In genomic region chr5:178223828-178224335, GRCh38 we compare ENCODE assay signal across 18 cellular contexts. TPM values are rescaled to one million over a fixed set of nuclear protein-coding genes. Genes with fewer than 3 reads are reported as not detected.
DNase-seq lines count a peak whose midpoint lies in the region; ATAC-seq, FAIRE-seq and TF ChIP-seq lines count a peak whose summit lies in the region.
"Had no signal": no experiment of that assay in that cellular context is flagged by ENCODE, and none has a peak within 500 bp of the region (broad histone marks: within the 10 kb centered on the region; RNA-seq: fewer than 3 reads in every experiment).

No MANE protein-coding gene starts in this region.

- no peak for TF ChIP-seq RAD21 in GM12878 (IDR thresholded peaks at IDR 0.05; ENCODE audit: insufficient read depth, low read depth, low read length)

- no peaks in the 10 kb centered on the region for H3K9me3 Mint-ChIP-seq in activated naive CD4-positive, alpha-beta T cell treated with anti-CD3 and anti-CD28 coated beads, Interleukin-2, amount 50 U/mL, for 72 hours
- H3K9me3 Mint-ChIP-seq in activated T-cell treated with anti-CD3 and anti-CD28 coated beads, Interleukin-2, amount 50 U/mL, for 4 hours = no peaks in the 10 kb centered on the region
- H3K9me3 Mint-ChIP-seq: IgD-negative memory B cell; T-helper 1 cell treated with Interleukin-12 subunit alpha and Interleukin-12 subunit beta and Interleukin-4 antibody, amounts not matched to agents 30 μg/mL and 1 μg/mL, for 36 hours had no signal

- CTCF ChIA-PET in GM12878 (lab: Yijun Ruan, JAX) = no interaction called here

- H3K27me3 ChIP-seq in GM12878 (replicated peaks in 1 of 2; ENCODE audit: control insufficient read depth in 2 of 2, insufficient read depth in 2 of 2, low read length in 1 of 2) (no peaks in the 10 kb centered on the region), lower lobe of right lung (ENCODE audit: low read depth) (no peaks in the 10 kb centered on the region), thyroid gland (no peaks in the 10 kb centered on the region)
- H3K27me3 ChIP-seq: tibial nerve had no signal

- intact Hi-C loops in GM12878 (cut with micrococcal nuclease; ENCODE audit: unreplicated experiment) = no loop called here
- intact Hi-C loops in lower lobe of right lung (cut with DNase I) = no loop called here
- intact Hi-C loops in thyroid gland (cut with DNase I) = no loop called here

- TF ChIP-seq POLR2A in GM12878 (IDR thresholded peaks at IDR 0.05; ENCODE audit: low read depth, low read length) = peak; percentile 48; the same call in 1 of the 2 replicates
- no peak for TF ChIP-seq POLR2A in thyroid gland (IDR thresholded peaks at IDR 0.05)

- no peak for TF ChIP-seq EP300 in GM12878 (IDR thresholded peaks at IDR 0.05; ENCODE audit: borderline replicate concordance in 1 of 2, control insufficient read depth in 1 of 2, low read depth in 2 of 2, low read length in 2 of 2)

- FAIRE-seq in GM12878 (lab: Jason Lieb, UNC) = no peak

- no peak for DNase-seq in activated naive CD4-positive, alpha-beta T cell treated with anti-CD3 and anti-CD28 coated beads, Interleukin-2, amount 50 U/mL, for 72 hours (ENCODE audit: low spot score in 2 of 2)
- no peak for DNase-seq in activated naive CD4-positive, alpha-beta T cell treated with anti-CD3 and anti-CD28 coated beads, Interleukin-2, amount 50 U/mL, for 16 hours
- DNase-seq in GM12878 (ENCODE audit: low read depth, low spot score) (no peak), lower lobe of right lung (peak; percentile 61), thyroid gland (peak; percentile 82 to 86), HPDE6-E6E7 (ENCODE audit: extremely low spot score) (no peak), T1000 (lab: John Stamatoyannopoulos, UW) (no peak)
- no peak for DNase-seq in activated T-cell treated with anti-CD3 and anti-CD28 coated beads, Interleukin-2, amount 50 U/mL, for 4 hours
- DNase-seq: ACHN, erythroblast, NCI-H1436, NCI-H524, occipital lobe had no signal

- no peak for TF ChIP-seq CTCF in GM12878 (IDR thresholded peaks at IDR 0.05 in 2 of 3, conservative IDR thresholded peaks at IDR 0.05 in 1 of 3; ENCODE audit: control insufficient read depth in 2 of 3, extremely low read depth in 1 of 3, insufficient read depth in 1 of 3, low read depth in 3 of 3, low read length in 3 of 3)
- no peak for TF ChIP-seq CTCF in lower lobe of right lung (IDR thresholded peaks at IDR 0.05)
- peak in 1 of 6 experiments; percentile 21 for TF ChIP-seq CTCF in thyroid gland (IDR thresholded peaks at IDR 0.05)

- H3K4me3 Mint-ChIP-seq in activated T-cell treated with anti-CD3 and anti-CD28 coated beads, Interleukin-2, amount 50 U/mL, for 4 hours = no peak overlapping the region
- H3K4me3 Mint-ChIP-seq: activated naive CD8-positive, alpha-beta T cell; IgD-negative memory B cell; T-helper 1 cell treated with Interleukin-12 subunit alpha and Interleukin-12 subunit beta and Interleukin-4 antibody, amounts not matched to agents 30 μg/mL and 1 μg/mL, for 36 hours had no signal

- H3K9ac ChIP-seq in GM12878 (ENCODE audit: control insufficient read depth, insufficient read depth, low read length) = no peak overlapping the region

- H3K4me3 ChIP-seq in GM12878 = no peak overlapping the region
- no peak overlapping the region for H3K4me3 ChIP-seq in lower lobe of right lung
- no peak overlapping the region for H3K4me3 ChIP-seq in thyroid gland (replicated peaks in 1 of 3)
- H3K4me3 ChIP-seq: tibial nerve had no signal

- H4K20me1 ChIP-seq in GM12878 (ENCODE audit: control insufficient read depth, insufficient read depth) = no peaks in the 10 kb centered on the region

- no peaks in the 10 kb centered on the region; the same call in none of the 2 replicates for H3K79me2 ChIP-seq in GM12878 (ENCODE audit: control insufficient read depth, insufficient read depth, low read length)

- H3K27ac Mint-ChIP-seq in activated naive CD4-positive, alpha-beta T cell treated with anti-CD3 and anti-CD28 coated beads, Interleukin-2, amount 50 U/mL, for 72 hours = peak overlapping the region; percentile 53 to 70
- H3K27ac Mint-ChIP-seq: IgD-negative memory B cell had no signal

- peaks cover 32% of the 10 kb centered on the region for H3K4me1 Mint-ChIP-seq in activated T-cell treated with anti-CD3 and anti-CD28 coated beads, Interleukin-2, amount 50 U/mL, for 4 hours (ENCODE audit: low read depth)

- H3K4me2 ChIP-seq in GM12878 (ENCODE audit: control insufficient read depth, insufficient read depth) = no peak overlapping the region

- no peaks in the 10 kb centered on the region for H3K27me3 Mint-ChIP-seq in activated T-cell treated with anti-CD3 and anti-CD28 coated beads, Interleukin-2, amount 50 U/mL, for 4 hours (ENCODE audit: low read depth)
- H3K27me3 Mint-ChIP-seq: activated naive CD8-positive, alpha-beta T cell; IgD-negative memory B cell had no signal

- H3K9me3 ChIP-seq in GM12878 (replicated peaks; ENCODE audit: control insufficient read depth, insufficient read depth, low read length) (no peaks in the 10 kb centered on the region), lower lobe of right lung (no peaks in the 10 kb centered on the region), thyroid gland (no peaks in the 10 kb centered on the region)

- H3K36me3 Mint-ChIP-seq in activated naive CD4-positive, alpha-beta T cell treated with anti-CD3 and anti-CD28 coated beads, Interleukin-2, amount 50 U/mL, for 72 hours = peaks cover 20 to 46% of the 10 kb centered on the region in 2 donors
- H3K36me3 Mint-ChIP-seq in activated T-cell treated with anti-CD3 and anti-CD28 coated beads, Interleukin-2, amount 50 U/mL, for 4 hours (ENCODE audit: insufficient read depth) = peaks cover 59% of the 10 kb centered on the region

- H3K36me3 ChIP-seq in GM12878 (ENCODE audit: control insufficient read depth in 2 of 2, insufficient read depth in 2 of 2, low read length in 1 of 2) = peaks cover 2 to 16% of the 10 kb centered on the region in 2 experiments; a peak in 3 of 4 replicates
- peaks cover 77% of the 10 kb centered on the region for H3K36me3 ChIP-seq in lower lobe of right lung
- H3K36me3 ChIP-seq in thyroid gland = peaks cover 7 to 14% of the 10 kb centered on the region in 2 donors

- RAD21 ChIA-PET in GM12878 (lab: Charles Lee; ENCODE audit: unreplicated experiment) = no interaction called here

- SMC1A ChIA-PET in GM12878 (lab: Charles Lee; ENCODE audit: uncharacterized antibody, unreplicated experiment) = no interaction called here

- no peak overlapping the region for H2AFZ ChIP-seq in GM12878 (ENCODE audit: control insufficient read depth, low read depth, low read length)

- H3K27ac ChIP-seq in GM12878 (ENCODE audit: control insufficient read depth, insufficient read depth) (no peak overlapping the region), lower lobe of right lung (no peak overlapping the region), thyroid gland (peak overlapping the region in 2 of 3 donors; percentile 17 to 24)
- H3K27ac ChIP-seq: tibial nerve had no signal

- peak in 1 of 2 donors; percentile 1 for ATAC-seq in activated naive CD4-positive, alpha-beta T cell treated with anti-CD3 and anti-CD28 coated beads, Interleukin-2, amount 50 U/mL, for 72 hours
- ATAC-seq in GM12878 (no peak), lower lobe of right lung (peak; percentile 77 to 85)
- no peak for ATAC-seq in activated T-cell treated with anti-CD3 and anti-CD28 coated beads, Interleukin-2, amount 50 U/mL, for 4 hours

- 97% methylated on average over 13 of the region's 13 CpGs for WGBS in GM12878 (ENCODE audit: insufficient coverage, insufficient replicate concordance, low lambda C conversion rate, missing lambda C conversion rate)
- 25 to 41% methylated on average over 10 to 13 of the region's 13 CpGs for WGBS in thyroid gland, 2 donors

- no peaks in the 10 kb centered on the region for H3K4me1 ChIP-seq in GM12878 (ENCODE audit: control insufficient read depth, insufficient read depth, low read length)
- no peaks in the 10 kb centered on the region for H3K4me1 ChIP-seq in lower lobe of right lung
- peaks cover 6 to 14% of the 10 kb centered on the region in 2 donors for H3K4me1 ChIP-seq in thyroid gland

- in situ Hi-C loops in GM12878 (cut with MboI) = no loop called here

- POLR2A ChIA-PET in GM12878 (lab: Charles Lee) = no interaction called here

- BruUV-seq in GM12878 (replicated peaks; lab: Mats Ljungman, UMichigan) = no TSS peak

RNA-seq across cellular contexts. Expression of gene PHYKPL, which starts 8.7 kb away (rescaled TPM):
- 10 to 100 TPM; 51.1 to 97.6 TPM for total RNA-seq in activated naive CD4-positive, alpha-beta T cell treated with anti-CD3 and anti-CD28 coated beads, Interleukin-2, amount 50 U/mL, for 72 hours
- total RNA-seq in GM12878 (2013; cell fraction: nucleolus; rRNA removed) = 144 and 151 TPM in 2 replicates
- total RNA-seq in GM12878 (2014; rRNA removed) (25.2 and 26.6 TPM in 2 replicates), GM12878 (2014; rRNA removed; fragmentation: Illumina TruSeq; extraction: Trizol) (23.3 and 23.5 TPM in 2 replicates), GM12878 (2021) (36.1 and 45.1 TPM in 2 replicates), lower lobe of right lung (101 TPM), thyroid gland (10 to 100 TPM; 61.7 to 90.9 (median 76.0) TPM)
- 16.0 TPM for polyA plus RNA-seq in GM12878 (2011; ENCODE audit: low read depth)
- polyA plus RNA-seq in GM12878 (2011; rRNA removed) (39.9 and 53.9 TPM in 2 replicates), GM12878 (2014; fragmentation: Illumina TruSeq; extraction: Trizol) (17.3 and 22.9 TPM in 2 replicates), GM12878 (2014; fragmentation: Nextera tagmentation; extraction: Ambion mirVana) (1 to 10 TPM; 4.5 to 7.9 TPM), GM12878 (2014; rRNA removed) (40.6 and 42.3 TPM in 2 replicates), GM12878 (2016; fragmentation: Nextera tagmentation; extraction: Ambion mirVana) (10 to 100 TPM; 26.0 to 29.0 TPM)
- 37.9 and 49.1 TPM in 2 replicates for polyA plus RNA-seq in GM12878 (2011; cell fraction: cytosol; rRNA removed)
- polyA plus RNA-seq in GM12878 (2011; cell fraction: nucleus; rRNA removed) = 213 and 242 TPM in 2 replicates
- polyA plus RNA-seq in GM12878 (2012) = 34.1 and 38.8 TPM in 2 replicates
- 63.2 and 88.8 TPM in 2 replicates for polyA minus RNA-seq in GM12878 (2011; rRNA and poly(A)+ RNA removed)
- 9.1 and 13.4 TPM in 2 replicates for polyA minus RNA-seq in GM12878 (2011; cell fraction: cytosol; rRNA and poly(A)+ RNA removed)
- 79.1 and 138 TPM in 2 replicates for polyA minus RNA-seq in GM12878 (2011; cell fraction: nucleus; rRNA and poly(A)+ RNA removed)
- 10 to 100 TPM; 46.7 to 53.2 (median 49.7) TPM for total RNA-seq in activated T-cell treated with anti-CD3 and anti-CD28 coated beads, Interleukin-2, amount 50 U/mL, for 4 hours

RNA-seq across cellular contexts. Expression of gene HNRNPAB, which starts 19.5 kb away (rescaled TPM):
- total RNA-seq in activated naive CD4-positive, alpha-beta T cell treated with anti-CD3 and anti-CD28 coated beads, Interleukin-2, amount 50 U/mL, for 72 hours = 100 to 1,000 TPM; 232 to 253 TPM
- 21.9 and 24.9 TPM in 2 replicates for total RNA-seq in GM12878 (2013; cell fraction: nucleolus; rRNA removed)
- total RNA-seq in GM12878 (2014; rRNA removed) (120 and 134 TPM in 2 replicates), GM12878 (2014; rRNA removed; fragmentation: Illumina TruSeq; extraction: Trizol) (167 and 175 TPM in 2 replicates), GM12878 (2021) (311 and 330 TPM in 2 replicates), lower lobe of right lung (102 TPM), thyroid gland (100 to 1,000 TPM in 2 of 4 donors, 10 to 100 TPM in 2; 65.0 to 111 (median 90.4) TPM)
- polyA plus RNA-seq in GM12878 (2011; ENCODE audit: low read depth) = 118 TPM
- polyA plus RNA-seq in GM12878 (2011; rRNA removed) (193 and 198 TPM in 2 replicates), GM12878 (2014; fragmentation: Illumina TruSeq; extraction: Trizol) (262 and 268 TPM in 2 replicates), GM12878 (2014; fragmentation: Nextera tagmentation; extraction: Ambion mirVana) (10 to 100 TPM; 42.3 to 77.6 TPM), GM12878 (2014; rRNA removed) (299 and 332 TPM in 2 replicates), GM12878 (2016; fragmentation: Nextera tagmentation; extraction: Ambion mirVana) (100 to 1,000 TPM; 269 to 302 TPM)
- 148 and 169 TPM in 2 replicates for polyA plus RNA-seq in GM12878 (2011; cell fraction: cytosol; rRNA removed)
- polyA plus RNA-seq in GM12878 (2011; cell fraction: nucleus; rRNA removed) = 78.5 and 127 TPM in 2 replicates
- 119 and 164 TPM in 2 replicates for polyA plus RNA-seq in GM12878 (2012)
- polyA minus RNA-seq in GM12878 (2011; rRNA and poly(A)+ RNA removed) = 56.9 and 60.6 TPM in 2 replicates
- polyA minus RNA-seq in GM12878 (2011; cell fraction: cytosol; rRNA and poly(A)+ RNA removed) = 39.2 and 49.7 TPM in 2 replicates
- polyA minus RNA-seq in GM12878 (2011; cell fraction: nucleus; rRNA and poly(A)+ RNA removed) = 21.6 and 37.5 TPM in 2 replicates
- 100 to 1,000 TPM; 646 to 699 (median 679) TPM for total RNA-seq in activated T-cell treated with anti-CD3 and anti-CD28 coated beads, Interleukin-2, amount 50 U/mL, for 4 hours

RNA-seq across cellular contexts. Expression of gene GMCL2, which starts 36.7 kb away (rescaled TPM):
- total RNA-seq in activated naive CD4-positive, alpha-beta T cell treated with anti-CD3 and anti-CD28 coated beads, Interleukin-2, amount 50 U/mL, for 72 hours = not detected
- total RNA-seq in GM12878 (2013; cell fraction: nucleolus; rRNA removed) = not detected in 2 replicates
- not detected in 2 replicates for total RNA-seq in GM12878 (2014; rRNA removed)
- not detected in 2 replicates for total RNA-seq in GM12878 (2014; rRNA removed; fragmentation: Illumina TruSeq; extraction: Trizol)
- not detected in 2 replicates for total RNA-seq in GM12878 (2021)
- polyA plus RNA-seq in GM12878 (2011; ENCODE audit: low read depth) = not detected
- 0.04 TPM in 1 of 2 replicates, not detected in the other for polyA plus RNA-seq in GM12878 (2011; rRNA removed)
- polyA plus RNA-seq in GM12878 (2011; cell fraction: cytosol; rRNA removed) = not detected in 2 replicates
- polyA plus RNA-seq in GM12878 (2011; cell fraction: nucleus; rRNA removed) = not detected in 2 replicates
- not detected in 2 replicates for polyA plus RNA-seq in GM12878 (2012)
- not detected in 2 replicates for polyA plus RNA-seq in GM12878 (2014; fragmentation: Illumina TruSeq; extraction: Trizol)
- not detected for polyA plus RNA-seq in GM12878 (2014; fragmentation: Nextera tagmentation; extraction: Ambion mirVana)
- polyA plus RNA-seq in GM12878 (2014; rRNA removed) = not detected in 2 replicates
- polyA plus RNA-seq in GM12878 (2016; fragmentation: Nextera tagmentation; extraction: Ambion mirVana) = under 1 TPM in 1 of 2 experiments, not detected in 1; 0.07 TPM
- not detected in 2 replicates for polyA minus RNA-seq in GM12878 (2011; rRNA and poly(A)+ RNA removed)
- not detected in 2 replicates for polyA minus RNA-seq in GM12878 (2011; cell fraction: cytosol; rRNA and poly(A)+ RNA removed)
- not detected in 2 replicates for polyA minus RNA-seq in GM12878 (2011; cell fraction: nucleus; rRNA and poly(A)+ RNA removed)
- total RNA-seq in lower lobe of right lung = not detected
- total RNA-seq in thyroid gland = not detected
- total RNA-seq in activated T-cell treated with anti-CD3 and anti-CD28 coated beads, Interleukin-2, amount 50 U/mL, for 4 hours = not detected
- total RNA-seq: lung microvascular endothelial cell, occipital lobe, tibial nerve had no signal
- polyA plus RNA-seq: IgD-negative memory B cell had no signal

Comparison
In these comparisons a context has a peak if more than half of its experiments do, and no peak if none do; other contexts are left out.
1. ATAC-seq: peak in lower lobe of right lung (2 of 2); none in GM12878 (single experiment) and activated T-cell treated with anti-CD3 and anti-CD28 coated beads, Interleukin-2, amount 50 U/mL, for 4 hours (0 of 2).
2. DNase-seq: peak in lower lobe of right lung (single experiment) and thyroid gland (2 of 2); none in activated naive CD4-positive, alpha-beta T cell treated with anti-CD3 and anti-CD28 coated beads, Interleukin-2, amount 50 U/mL, for 72 hours (0 of 2), activated naive CD4-positive, alpha-beta T cell treated with anti-CD3 and anti-CD28 coated beads, Interleukin-2, amount 50 U/mL, for 16 hours (single experiment), GM12878 (single experiment), activated T-cell treated with anti-CD3 and anti-CD28 coated beads, Interleukin-2, amount 50 U/mL, for 4 hours (single experiment), HPDE6-E6E7 (single experiment) and T1000 (single experiment).
3. H3K27ac ChIP-seq: peak in thyroid gland (2 of 3); none in GM12878 (single experiment) and lower lobe of right lung (single experiment).